In the genomic region with DNA sequence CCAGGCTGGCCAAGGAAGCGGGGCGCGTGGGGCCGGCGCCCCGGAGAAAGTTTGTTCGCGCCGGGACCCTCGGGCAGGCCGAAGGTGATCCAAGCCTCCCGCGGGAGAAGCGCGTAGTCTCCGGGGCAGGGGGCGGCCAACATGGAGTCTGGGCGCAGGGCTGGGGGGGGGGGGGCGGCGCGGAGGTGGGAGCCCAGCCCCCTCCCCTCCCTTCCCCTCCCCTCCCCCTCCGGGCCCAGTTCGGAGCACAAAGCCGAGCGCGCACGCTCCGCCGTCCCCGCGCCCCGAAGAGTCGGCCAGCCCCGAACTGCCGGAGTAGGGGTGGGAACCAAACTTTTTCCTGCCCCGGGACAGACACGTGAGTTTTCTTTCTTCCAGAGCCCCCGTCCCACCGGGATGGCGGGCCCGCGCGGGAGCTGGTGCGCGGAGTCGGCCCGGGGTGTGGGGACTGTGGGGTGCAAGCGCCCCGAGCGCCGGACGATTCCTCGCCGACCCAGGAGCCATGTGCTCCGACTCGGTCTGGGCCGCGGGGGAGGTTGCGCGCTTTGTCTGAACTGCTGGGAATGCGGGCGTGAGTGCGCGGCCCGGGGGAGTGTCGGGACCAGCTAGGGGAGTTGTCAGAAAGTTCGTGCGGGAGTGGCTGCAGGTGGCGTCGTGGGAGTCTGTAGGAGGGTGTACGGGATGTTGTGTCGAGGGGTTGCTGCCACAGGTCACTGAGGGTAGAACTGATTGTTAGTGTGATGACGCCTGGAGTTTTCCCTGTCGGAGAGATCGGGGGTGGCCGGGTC, we compare ENCODE assay signal across 8 cellular contexts. TPM values are rescaled to one million over a fixed set of nuclear protein-coding genes. Genes with fewer than 3 reads are reported as not detected.
DNase-seq lines count a peak whose midpoint lies in the region; ATAC-seq, FAIRE-seq and TF ChIP-seq lines count a peak whose summit lies in the region.

No MANE protein-coding gene starts in this region.

- H3K27me3 ChIP-seq in PC-9 (ENCODE audit: insufficient read depth, low read depth): no peaks in the 10 kb centered on the region
- H3K27me3 ChIP-seq in pancreas: no peaks in the 10 kb centered on the region

- no peak overlapping the region for H3K27ac ChIP-seq in PC-9
- H3K27ac ChIP-seq in pancreas: peak overlapping the region; percentile 89 to 93 (median 90)

- peaks cover 4% of the 10 kb centered on the region; the same call in 1 of the 2 replicates for H4K20me1 ChIP-seq in PC-9 (ENCODE audit: insufficient read depth)

- peaks cover 49% of the 10 kb centered on the region for H3F3A ChIP-seq in PC-9 (ENCODE audit: insufficient read depth, low read depth)

- peak overlapping the region; percentile 95 for H3K4me2 ChIP-seq in PC-9

- no peaks in the 10 kb centered on the region for H3K9me2 ChIP-seq in PC-9 (ENCODE audit: insufficient read depth)

- no peaks in the 10 kb centered on the region for H3K36me3 ChIP-seq in PC-9 (ENCODE audit: low read depth)
- H3K36me3 ChIP-seq in pancreas: peaks cover 0 to 6% (median 0%) of the 10 kb centered on the region in 3 donors

- peak; percentile 15 for DNase-seq in NOMO-1 treated with DMSO at 0.1 percent for 48 hours (lab: John Stamatoyannopoulos, UW; ENCODE audit: unreplicated experiment)
- DNase-seq in NOMO-1 (lab: John Stamatoyannopoulos, UW; ENCODE audit: unreplicated experiment in 2 of 2): no peak
- DNase-seq in PC-9: peak in 1 of 2 experiments; percentile 45
- DNase-seq in activated gamma-delta T cell (lab: John Stamatoyannopoulos, UW): peak; percentile 34
- DNase-seq in glomerular visceral epithelial cell (ENCODE audit: extremely low spot score): peak; percentile 66
- DNase-seq in pancreas: peak; percentile 63 to 85 (median 70)

- no TSS peak for BruUV-seq in PC-9 (replicated peaks; lab: Mats Ljungman, UMichigan)

- H2AFZ ChIP-seq in PC-9: peak overlapping the region; percentile 96

- peaks cover 13% of the 10 kb centered on the region for H3K79me2 ChIP-seq in PC-9 (ENCODE audit: low read depth)

- H3K4me3 ChIP-seq in PC-9 (peak overlapping the region; percentile 75), pancreas (peak overlapping the region; percentile 63 to 84 (median 82))

- H3K4me1 ChIP-seq in PC-9 (replicated peaks; ENCODE audit: insufficient read depth) (peaks cover 18% of the 10 kb centered on the region), pancreas (peaks cover 6% of the 10 kb centered on the region in 3 donors)

- CTCF ChIA-PET in PC-9 (lab: Charles Lee): no interaction called here

- POLR2A ChIA-PET in PC-9 (lab: Charles Lee; ENCODE audit: unreplicated experiment): interaction anchor here (0.7 kb wide), 1 partner anchor 199 kb away, joined by 4 read pairs; a partner anchor contains a TSS

- TF ChIP-seq CTCF in PC-9 (conservative IDR thresholded peaks at IDR 0.05) (no peak), pancreas (IDR thresholded peaks at IDR 0.05) (no peak)

- 1 to 2% methylated on average over 46 to 71 of the region's 76 CpGs for WGBS in pancreas, 2 donors

- H3K9me3 ChIP-seq in PC-9 (ENCODE audit: insufficient read depth, low read depth): no peaks in the 10 kb centered on the region
- no peaks in the 10 kb centered on the region for H3K9me3 ChIP-seq in pancreas

- ATAC-seq in pancreas (peak; percentile 44 to 60 (median 56)), GM19324 (IDR thresholded peaks at IDR 0.05; ENCODE audit: low FRiP score, unreplicated experiment) (no peak), HG02852 (IDR thresholded peaks at IDR 0.05; ENCODE audit: unreplicated experiment) (no peak)

- FAIRE-seq in pancreas (lab: Jason Lieb, UNC): no peak

- intact Hi-C loops in PC-9 (cut with micrococcal nuclease; ENCODE audit: unreplicated experiment): loop anchor here (2.0 to 10.0 kb wide), 2 partner anchors 30 to 1120 kb away; a partner anchor contains a TSS
- intact Hi-C loops in pancreas (cut with DNase I): no loop called here

RNA-seq across cellular contexts. Expression of a gene that starts 1.1 kb away (rescaled TPM):
- 15.7 and 18.3 TPM in 2 replicates for total RNA-seq in PC-9 (2021)
- total RNA-seq in pancreas: 10 to 100 TPM; 10.9 to 18.9 (median 14.5) TPM
- 1 to 10 TPM; 5.7 to 9.2 TPM for polyA plus RNA-seq in pancreas

RNA-seq across cellular contexts. Expression of a gene that starts 31.1 kb away (rescaled TPM):
- total RNA-seq in PC-9 (2021) (220 and 303 TPM in 2 replicates), pancreas (10 to 100 TPM; 22.2 to 36.4 (median 26.5) TPM)
- polyA plus RNA-seq in pancreas: 10 to 100 TPM; 31.8 to 45.1 TPM

RNA-seq across cellular contexts. Expression of a gene that starts 33.2 kb away (rescaled TPM):
- total RNA-seq in PC-9 (2021): 13.3 and 25.3 TPM in 2 replicates
- 10 to 100 TPM in 5 of 6 donors, 1 to 10 TPM in 1; 9.9 to 62.2 (median 20.1) TPM for total RNA-seq in pancreas
- polyA plus RNA-seq in pancreas: 100 to 1,000 TPM in 1 of 2 donors, 10 to 100 TPM in 1; 64.9 to 122 TPM

Comparison
In these comparisons a context has a peak if more than half of its experiments do, and no peak if none do; other contexts are left out.
1. DNase-seq: peak in NOMO-1 treated with DMSO at 0.1 percent for 48 hours (single experiment), activated gamma-delta T cell (single experiment), glomerular visceral epithelial cell (single experiment) and pancreas (6 of 6); none in NOMO-1 (0 of 2).
2. ATAC-seq: peak in pancreas (4 of 4); none in GM19324 (single experiment) and HG02852 (single experiment).